ENCODE assay signal across 27 cellular contexts in the genomic region with DNA sequence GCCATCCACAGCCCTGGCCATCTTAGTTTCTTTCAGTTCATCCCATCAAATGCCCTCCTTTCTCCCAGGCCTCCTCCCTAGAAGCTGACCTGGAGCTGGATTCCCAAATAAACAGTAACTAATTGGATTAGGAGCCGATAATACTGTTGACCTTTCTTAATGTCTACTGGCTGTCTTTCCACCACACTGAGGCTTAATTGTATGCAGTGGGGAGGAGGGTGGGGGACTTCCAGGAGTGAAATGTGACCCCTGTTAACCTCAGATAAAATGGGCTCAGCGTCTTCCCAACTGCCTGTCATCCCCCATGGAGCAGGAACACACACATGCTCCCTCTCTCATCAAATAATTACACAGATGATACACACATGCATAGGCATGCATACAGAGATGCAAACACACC. TPM values are rescaled to one million over a fixed set of nuclear protein-coding genes. Genes with fewer than 3 reads are reported as not detected.
DNase-seq lines count a peak whose midpoint lies in the region; ATAC-seq, FAIRE-seq and TF ChIP-seq lines count a peak whose summit lies in the region.
"Had no signal": no experiment of that assay in that cellular context is flagged by ENCODE, and none has a peak within 500 bp of the region (broad histone marks: within the 10 kb centered on the region; RNA-seq: fewer than 3 reads in every experiment).

No MANE protein-coding gene starts in this region.

- WGBS in mesendoderm (ENCODE audit: extremely low coverage, insufficient coverage, low lambda C conversion rate) = no CpG with 5 or more reads among the region's 2 CpGs

- H2BK120ac ChIP-seq in mesendoderm (ENCODE audit: low read depth, low read length) = no peak overlapping the region

- H4K5ac ChIP-seq in mesendoderm (ENCODE audit: low read length) = no peak overlapping the region

- H3K18ac ChIP-seq in mesendoderm (ENCODE audit: low read length) = no peak overlapping the region

- peak; percentile 17 for FAIRE-seq in urothelium cell line (lab: Jason Lieb, UNC)
- FAIRE-seq: GM12892, GM19239, HTR-8/SVneo, RCC 7860 had no signal

- H3K56ac ChIP-seq in mesendoderm (ENCODE audit: low read length) = no peak overlapping the region

- H3K27ac ChIP-seq in mesendoderm (ENCODE audit: low read depth, low read length) = no peak overlapping the region
- H3K27ac ChIP-seq: SK-N-MC had no signal

- H3K27me3 ChIP-seq in mesendoderm (ENCODE audit: insufficient read depth, low read length, poor library complexity) = peaks cover 23% of the 10 kb centered on the region

- no peak overlapping the region for H2BK15ac ChIP-seq in mesendoderm (replicated peaks; ENCODE audit: low read depth)

- no peak for TF ChIP-seq CTCF in WTC11 (IDR thresholded peaks at IDR 0.05)

- peaks cover 62% of the 10 kb centered on the region for H3K27me3 Mint-ChIP-seq in WTC11 (ENCODE audit: low read depth)

- POLR2A ChIA-PET in WTC11 (lab: Charles Lee) = no interaction called here

- DNase-seq in NCI-H2227 (lab: John Stamatoyannopoulos, UW; ENCODE audit: unreplicated experiment) (peak; percentile 28), NCI-H2227 treated with DMSO at 0.1 percent for 48 hours (lab: John Stamatoyannopoulos, UW) (no peak), WTC11 (ENCODE audit: low spot score) (no peak), mesendoderm (peak; percentile 83), urothelium cell line (ENCODE audit: low spot score) (no peak), NCI-H524 treated with DMSO at 0.1 percent for 48 hours (lab: John Stamatoyannopoulos, UW) (no peak)
- no peak for DNase-seq in effector CD8-positive, alpha-beta T cell (lab: John Stamatoyannopoulos, UW)
- DNase-seq: Calu3, DND-41, KBM-7, MV-4-11, NCI-H1105, NCI-H2029, NCI-H2171, NCI-H446, NCI-H526, SIG-M5, SW 1271 had no signal

- H3K4me3 Mint-ChIP-seq in WTC11 = peak overlapping the region; percentile 36

- no peak overlapping the region for H3K4ac ChIP-seq in mesendoderm (ENCODE audit: low read depth, low read length)

- H3K9me3 Mint-ChIP-seq in WTC11 = no peaks in the 10 kb centered on the region

- peaks cover 14% of the 10 kb centered on the region for H3K4me1 ChIP-seq in mesendoderm (ENCODE audit: control insufficient read depth, low read depth, low read length)
- H3K4me1 ChIP-seq: HAP-1 had no signal

- no peak overlapping the region for H4K8ac ChIP-seq in mesendoderm (ENCODE audit: low read depth, low read length)

- H3K36me3 ChIP-seq in mesendoderm (ENCODE audit: control insufficient read depth, insufficient read depth, low read length) = no peaks in the 10 kb centered on the region
- H3K36me3 ChIP-seq: HAP-1 had no signal

- ATAC-seq in WTC11 (no peak), GM21390 (IDR thresholded peaks at IDR 0.05; ENCODE audit: unreplicated experiment) (no peak)

- H3K9ac ChIP-seq in mesendoderm (ENCODE audit: low read length) = no peak overlapping the region

- CTCF ChIA-PET in WTC11 (lab: Charles Lee) = interaction anchor here (0.6 to 1.9 kb wide), 8 partner anchors 9 to 288 kb away, joined by 3 to 11 read pairs (median 6); no protein-coding TSS in a partner anchor

- H3K27ac Mint-ChIP-seq in WTC11 = no peak overlapping the region

- peaks cover 58% of the 10 kb centered on the region for H3K4me1 Mint-ChIP-seq in WTC11

- H3K23ac ChIP-seq in mesendoderm (ENCODE audit: low read length) = no peak overlapping the region

- H3K4me3 ChIP-seq in mesendoderm (ENCODE audit: low read length) = no peak overlapping the region
- H3K4me3 ChIP-seq: HAP-1, SK-N-MC had no signal

- no peaks in the 10 kb centered on the region for H3K36me3 Mint-ChIP-seq in WTC11

- H3K79me2 ChIP-seq in mesendoderm (ENCODE audit: control insufficient read depth, insufficient read depth, low read length) = no peaks in the 10 kb centered on the region

- no peak overlapping the region for H2BK5ac ChIP-seq in mesendoderm (ENCODE audit: low read length)

- H3K79me1 ChIP-seq in mesendoderm (ENCODE audit: low read length) = no peaks in the 10 kb centered on the region

- H3K4me2 ChIP-seq in mesendoderm (ENCODE audit: low read length) = no peak overlapping the region

- no peak overlapping the region for H2AK5ac ChIP-seq in mesendoderm (ENCODE audit: low read length)

TF ChIP-seq in WTC11, 78 proteins besides CTCF, POLR2A, EP300 and RAD21:
- no peak for TF ChIP-seq ELF4 (CRISPR knock-in tag; IDR thresholded peaks at IDR 0.05; ENCODE audit: low read depth)
- TF ChIP-seq GRHL2 (CRISPR knock-in tag; IDR thresholded peaks at IDR 0.05; ENCODE audit: insufficient replicate concordance, severe bottlenecking) = no peak

RNA-seq across cellular contexts. Expression of a gene that starts 53.7 kb away (rescaled TPM):
- not detected in 3 replicates for total RNA-seq in WTC11 (2021)
- polyA plus RNA-seq in mesendoderm (2013, experiment 1 of 2) = not detected
- polyA plus RNA-seq in mesendoderm (2013, experiment 2 of 2) = not detected
- total RNA-seq: Calu3, MCF 10A had no signal
- polyA plus RNA-seq: BJ had no signal

Comparison
In these comparisons a context has a peak if more than half of its experiments do, and no peak if none do; other contexts are left out.
1. DNase-seq: peak in NCI-H2227 (single experiment) and mesendoderm (single experiment); none in NCI-H2227 treated with DMSO at 0.1 percent for 48 hours (single experiment), WTC11 (single experiment), urothelium cell line (single experiment), effector CD8-positive, alpha-beta T cell (single experiment) and NCI-H524 treated with DMSO at 0.1 percent for 48 hours (single experiment).